ENCODE assay signal across 12 cellular contexts in the genomic region with DNA sequence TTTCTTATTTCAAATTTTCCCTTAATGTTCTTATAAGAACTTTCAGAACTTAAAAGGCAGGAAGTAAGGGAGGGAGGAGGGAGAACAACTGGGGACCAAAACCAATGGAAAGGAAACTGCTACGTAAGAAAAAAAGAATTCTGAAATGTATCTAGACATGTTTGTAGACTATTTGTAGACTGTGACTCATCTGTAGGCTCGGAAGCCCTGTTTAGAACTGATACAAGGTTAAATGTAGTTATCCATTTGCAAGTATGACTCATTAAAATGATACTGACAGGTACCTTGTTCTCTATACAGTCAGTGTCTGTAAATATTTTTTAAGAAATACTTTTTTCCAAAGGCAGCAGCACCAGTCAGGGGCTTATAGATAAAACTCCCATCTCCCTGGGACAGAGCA.
DNase-seq lines count a peak whose midpoint lies in the region; ATAC-seq, FAIRE-seq and TF ChIP-seq lines count a peak whose summit lies in the region.
"Had no signal": no experiment of that assay in that cellular context is flagged by ENCODE, and none has a peak within 500 bp of the region (broad histone marks: within the 10 kb centered on the region; RNA-seq: fewer than 3 reads in every experiment).

No MANE protein-coding gene starts in this region.

- RAD21 ChIA-PET in GM12878 (lab: Charles Lee; ENCODE audit: unreplicated experiment) = no interaction called here

- POLR2A ChIA-PET in GM12878 (lab: Charles Lee) = no interaction called here

- H3K79me2 ChIP-seq in GM12878 (ENCODE audit: control insufficient read depth, insufficient read depth, low read length) (no peaks in the 10 kb centered on the region), trophoblast cell (ENCODE audit: control insufficient read depth, insufficient read depth, low read length, poor library complexity) (no peaks in the 10 kb centered on the region), GM23338 (replicated peaks; ENCODE audit: insufficient read depth) (no peaks in the 10 kb centered on the region)
- H3K79me2 ChIP-seq: parathyroid adenoma had no signal

- no peak overlapping the region for H4K8ac ChIP-seq in trophoblast cell (ENCODE audit: low read depth, low read length)

- no peak for TF ChIP-seq EP300 in GM12878 (IDR thresholded peaks at IDR 0.05; ENCODE audit: borderline replicate concordance in 1 of 2, control insufficient read depth in 1 of 2, low read depth in 2 of 2, low read length in 2 of 2)

- 0% methylated on average over 2 of the region's 2 CpGs for WGBS in GM12878 (ENCODE audit: insufficient coverage, insufficient replicate concordance, low lambda C conversion rate, missing lambda C conversion rate)
- WGBS in trophoblast cell (ENCODE audit: extremely low coverage, insufficient coverage, insufficient read length) = no CpG with 5 or more reads among the region's 2 CpGs

- TF ChIP-seq CTCF in GM20000 (IDR thresholded peaks at IDR 0.05; ENCODE audit: extremely low read depth, missing control alignments) (no peak), GM12878 (IDR thresholded peaks at IDR 0.05 in 2 of 3, conservative IDR thresholded peaks at IDR 0.05 in 1 of 3; ENCODE audit: control insufficient read depth in 2 of 3, extremely low read depth in 1 of 3, insufficient read depth in 1 of 3, low read depth in 3 of 3, low read length in 3 of 3) (no peak), GM23338 (conservative IDR thresholded peaks at IDR 0.05; ENCODE audit: low read depth in 2 of 2) (no peak)

- no peak overlapping the region for H3K9ac ChIP-seq in GM12878 (ENCODE audit: control insufficient read depth, insufficient read depth, low read length)
- no peak overlapping the region for H3K9ac ChIP-seq in trophoblast cell (ENCODE audit: low read length)
- H3K9ac ChIP-seq: parathyroid adenoma had no signal

- FAIRE-seq in GM12878 (lab: Jason Lieb, UNC) = no peak

- TF ChIP-seq POLR2A in GM12878 (IDR thresholded peaks at IDR 0.05; ENCODE audit: low read depth, low read length) = no peak

- SMC1A ChIA-PET in GM12878 (lab: Charles Lee; ENCODE audit: uncharacterized antibody, unreplicated experiment) = interaction anchor here (1.4 kb wide), 1 partner anchor 10 kb away, joined by 3 read pairs; no protein-coding TSS in a partner anchor

- H3K27ac Mint-ChIP-seq in GM23338 = no peak overlapping the region

- no peak overlapping the region for H2BK12ac ChIP-seq in trophoblast cell (ENCODE audit: low read length)

- intact Hi-C loops in GM12878 (cut with micrococcal nuclease; ENCODE audit: unreplicated experiment) = no loop called here

- no peak overlapping the region for H2AFZ ChIP-seq in GM12878 (ENCODE audit: control insufficient read depth, low read depth, low read length)
- no peak overlapping the region for H2AFZ ChIP-seq in trophoblast cell (ENCODE audit: insufficient read depth, low read length, poor library complexity)
- H2AFZ ChIP-seq in GM23338 = no peak overlapping the region
- H2AFZ ChIP-seq: parathyroid adenoma had no signal

- H3K9me3 ChIP-seq in GM12878 (replicated peaks; ENCODE audit: control insufficient read depth, insufficient read depth, low read length) (no peaks in the 10 kb centered on the region), trophoblast cell (ENCODE audit: insufficient read depth, low read depth, low read length) (no peaks in the 10 kb centered on the region)
- H3K9me3 ChIP-seq: BE2C had no signal

- H4K12ac ChIP-seq in trophoblast cell (ENCODE audit: low read depth, low read length) = no peak overlapping the region

- no peaks in the 10 kb centered on the region for H3K36me3 ChIP-seq in GM12878 (ENCODE audit: control insufficient read depth in 2 of 2, insufficient read depth in 2 of 2, low read length in 1 of 2)
- no peaks in the 10 kb centered on the region for H3K36me3 ChIP-seq in trophoblast cell (ENCODE audit: control insufficient read depth in 1 of 2, insufficient read depth in 2 of 2, low read length in 2 of 2)
- no peaks in the 10 kb centered on the region for H3K36me3 ChIP-seq in GM23338 (ENCODE audit: insufficient read depth)
- H3K36me3 ChIP-seq: BE2C had no signal

- BruUV-seq in GM12878 (replicated peaks; lab: Mats Ljungman, UMichigan) = no TSS peak

- H3K4me3 ChIP-seq in GM12878 (no peak overlapping the region), trophoblast cell (ENCODE audit: low read depth, low read length) (no peak overlapping the region), GM23338 (no peak overlapping the region)

- DNase-seq in Caki2 (ENCODE audit: low read depth) (peak; percentile 72), GM20000 (ENCODE audit: low spot score) (peak; percentile 4), GM12878 (ENCODE audit: low read depth, low spot score) (no peak), NCI-H1105 treated with DMSO at 0.1 percent for 48 hours (lab: John Stamatoyannopoulos, UW) (no peak), HCEC 1CT (no peak), trophoblast cell (no peak), GM23338 (ENCODE audit: low spot score) (no peak)
- DNase-seq: amniotic stem cell, BE2C, NCI-H446 had no signal

- peak; percentile 100 for ATAC-seq in HG03159 (IDR thresholded peaks at IDR 0.05; ENCODE audit: unreplicated experiment)
- ATAC-seq in GM12878 = peak; percentile 49; the same call in 2 of the 3 replicates
- no peak for ATAC-seq in GM23338

- H3K79me1 ChIP-seq in trophoblast cell (ENCODE audit: low read length) = no peaks in the 10 kb centered on the region

- no peak overlapping the region for H3K23ac ChIP-seq in trophoblast cell (ENCODE audit: low read length)

- no peak overlapping the region for H3K14ac ChIP-seq in trophoblast cell (ENCODE audit: low read length)

- H3K4me3 Mint-ChIP-seq in GM23338 = no peak overlapping the region

- H3K4me2 ChIP-seq in GM12878 (ENCODE audit: control insufficient read depth, insufficient read depth) (no peak overlapping the region), trophoblast cell (ENCODE audit: low read length) (no peak overlapping the region), GM23338 (no peak overlapping the region)

- no peaks in the 10 kb centered on the region for H3K4me1 Mint-ChIP-seq in GM23338

- H4K20me1 ChIP-seq in GM12878 (ENCODE audit: control insufficient read depth, insufficient read depth) (no peaks in the 10 kb centered on the region), GM23338 (replicated peaks; ENCODE audit: insufficient read depth) (no peaks in the 10 kb centered on the region)

- no peaks in the 10 kb centered on the region for H3K9me2 ChIP-seq in GM23338 (ENCODE audit: insufficient read depth)

- H3K27ac ChIP-seq in GM12878 (ENCODE audit: control insufficient read depth, insufficient read depth) (no peak overlapping the region), trophoblast cell (ENCODE audit: low read depth, low read length) (no peak overlapping the region), GM23338 (ENCODE audit: low read depth) (no peak overlapping the region)
- H3K27ac ChIP-seq: parathyroid adenoma had no signal

- H4K91ac ChIP-seq in trophoblast cell (ENCODE audit: low read depth, low read length) = no peak overlapping the region

- CTCF ChIA-PET in GM12878 (lab: Yijun Ruan, JAX) = interaction anchor here (1.5 to 1.6 kb wide), 2 partner anchors 9 to 12 kb away, joined by 3 to 4 read pairs; no protein-coding TSS in a partner anchor

- no peak overlapping the region for H2BK5ac ChIP-seq in trophoblast cell (ENCODE audit: low read depth, low read length, poor library complexity)

- H3K18ac ChIP-seq in trophoblast cell (ENCODE audit: low read length) = no peak overlapping the region

- no peak for TF ChIP-seq RAD21 in GM12878 (IDR thresholded peaks at IDR 0.05; ENCODE audit: insufficient read depth, low read depth, low read length)

- H3K9me3 Mint-ChIP-seq in GM23338 = peaks cover 12% of the 10 kb centered on the region; the same call in 1 of the 3 replicates

- no peaks in the 10 kb centered on the region; the same call in 2 of the 3 replicates for H3K36me3 Mint-ChIP-seq in GM23338 (ENCODE audit: low read depth)

- no peaks in the 10 kb centered on the region for H3F3A ChIP-seq in GM23338 (replicated peaks; ENCODE audit: low read depth)

- H3K4ac ChIP-seq in trophoblast cell (ENCODE audit: low read depth, low read length) = no peak overlapping the region

- H3K27me3 ChIP-seq in GM12878 (replicated peaks in 1 of 2; ENCODE audit: control insufficient read depth in 2 of 2, insufficient read depth in 2 of 2, low read length in 1 of 2) (no peaks in the 10 kb centered on the region), trophoblast cell (ENCODE audit: insufficient read depth, low read length) (no peaks in the 10 kb centered on the region), GM23338 (ENCODE audit: insufficient read depth) (no peaks in the 10 kb centered on the region)
- H3K27me3 ChIP-seq: BE2C had no signal

- no peaks in the 10 kb centered on the region for H3K27me3 Mint-ChIP-seq in GM23338 (ENCODE audit: insufficient read depth, low read depth, poor library complexity)

- H3K4me1 ChIP-seq in GM12878 (ENCODE audit: control insufficient read depth, insufficient read depth, low read length) (no peaks in the 10 kb centered on the region), trophoblast cell (ENCODE audit: control insufficient read depth in 1 of 2, insufficient read depth in 2 of 2, low read length in 2 of 2) (no peaks in the 10 kb centered on the region), GM23338 (ENCODE audit: insufficient read depth) (no peaks in the 10 kb centered on the region)
- H3K4me1 ChIP-seq: BE2C, parathyroid adenoma had no signal

- in situ Hi-C loops in Caki2 (cut with HindIII; ENCODE audit: low pct_unique_long_range_greater_than_20kb, low sequenced_read_pairs) = no loop called here
- in situ Hi-C loops in GM12878 (cut with MboI) = no loop called here

- H2BK120ac ChIP-seq in trophoblast cell (ENCODE audit: insufficient read depth, low read length, poor library complexity) = no peak overlapping the region

- no peak overlapping the region for H2AK5ac ChIP-seq in trophoblast cell (ENCODE audit: low read length)

TF ChIP-seq in GM12878, 131 proteins besides CTCF, POLR2A, EP300 and RAD21 (continues in another document):
- no peak for TF ChIP-seq STAT1 (conservative IDR thresholded peaks at IDR 0.05)
- no peak for TF ChIP-seq TCF7 (IDR thresholded peaks at IDR 0.05; ENCODE audit: borderline replicate concordance)
- no peak for TF ChIP-seq TCF3 (IDR thresholded peaks at IDR 0.05; ENCODE audit: borderline replicate concordance, insufficient read depth, low read depth, low read length)
- TF ChIP-seq TCF12 (IDR thresholded peaks at IDR 0.05; ENCODE audit: low read depth, low read length) = no peak

TF ChIP-seq in GM23338, 12 proteins besides CTCF, POLR2A, EP300 and RAD21 (continues in another document):
- TF ChIP-seq, protein P1, sequence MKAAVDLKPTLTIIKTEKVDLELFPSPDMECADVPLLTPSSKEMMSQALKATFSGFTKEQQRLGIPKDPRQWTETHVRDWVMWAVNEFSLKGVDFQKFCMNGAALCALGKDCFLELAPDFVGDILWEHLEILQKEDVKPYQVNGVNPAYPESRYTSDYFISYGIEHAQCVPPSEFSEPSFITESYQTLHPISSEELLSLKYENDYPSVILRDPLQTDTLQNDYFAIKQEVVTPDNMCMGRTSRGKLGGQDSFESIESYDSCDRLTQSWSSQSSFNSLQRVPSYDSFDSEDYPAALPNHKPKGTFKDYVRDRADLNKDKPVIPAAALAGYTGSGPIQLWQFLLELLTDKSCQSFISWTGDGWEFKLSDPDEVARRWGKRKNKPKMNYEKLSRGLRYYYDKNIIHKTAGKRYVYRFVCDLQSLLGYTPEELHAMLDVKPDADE (IDR thresholded peaks at IDR 0.05) = no peak
- no peak for TF ChIP-seq POLR2AphosphoS5 (IDR thresholded peaks at IDR 0.05; ENCODE audit: low read depth)
- no peak for TF ChIP-seq NANOG (IDR thresholded peaks at IDR 0.05; ENCODE audit: borderline replicate concordance)

Comparison
In these comparisons a context has a peak if more than half of its experiments do, and no peak if none do; other contexts are left out.
1. DNase-seq: peak in Caki2 (single experiment) and GM20000 (single experiment); none in GM12878 (single experiment), NCI-H1105 treated with DMSO at 0.1 percent for 48 hours (single experiment), HCEC 1CT (single experiment), trophoblast cell (0 of 2) and GM23338 (single experiment).